In the genomic region with DNA sequence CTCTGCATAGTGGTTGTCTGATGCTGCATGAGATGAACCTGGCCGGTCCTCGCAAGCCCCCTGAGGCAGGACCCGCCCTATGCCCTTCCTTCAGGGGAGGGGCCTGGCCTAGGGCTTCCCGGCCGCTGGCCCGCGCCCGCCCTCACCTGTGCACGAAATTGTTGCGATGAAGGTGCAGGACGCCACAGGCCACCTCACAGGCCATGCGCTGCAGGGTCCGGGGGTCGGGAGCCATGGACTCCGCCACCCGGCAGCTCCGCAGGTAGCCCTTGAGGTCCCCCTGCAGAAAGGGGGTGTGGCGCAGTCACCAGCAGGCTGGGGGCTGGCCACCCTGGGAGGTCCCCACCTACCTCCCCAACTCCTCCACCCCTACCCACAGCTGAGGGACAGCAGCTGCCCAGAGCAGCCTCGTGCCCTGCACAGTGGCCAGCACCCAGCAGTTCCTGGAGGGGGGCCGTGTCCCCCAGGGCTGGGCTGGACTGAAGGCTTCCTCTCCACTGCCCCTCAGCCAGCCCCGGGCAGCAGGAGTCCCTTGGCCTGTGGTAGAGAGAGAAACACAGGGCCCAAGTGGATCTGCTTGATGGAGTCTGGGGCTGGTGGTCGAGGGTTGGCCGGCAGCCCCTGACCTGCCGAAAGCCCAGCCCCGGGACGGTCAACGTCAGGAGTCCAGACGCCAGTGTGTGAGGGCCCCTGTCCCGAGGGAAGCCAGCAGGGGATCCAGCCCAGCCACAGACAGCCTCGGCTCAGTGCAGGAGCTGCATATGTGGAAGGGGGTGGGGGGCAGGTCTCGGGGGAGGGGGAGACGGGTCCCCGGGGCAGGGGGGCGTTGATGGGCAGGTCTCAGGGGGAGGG, we compare ENCODE assay signal across 21 cellular contexts. TPM values are rescaled to one million over a fixed set of nuclear protein-coding genes. Genes with fewer than 3 reads are reported as not detected.
DNase-seq lines count a peak whose midpoint lies in the region; ATAC-seq and TF ChIP-seq lines count a peak whose summit lies in the region.
"Had no signal": no experiment of that assay in that cellular context is flagged by ENCODE, and none has a peak within 500 bp of the region (broad histone marks: within the 10 kb centered on the region; RNA-seq: fewer than 3 reads in every experiment).

No MANE protein-coding gene starts in this region.

- H3K27me3 Mint-ChIP-seq in type B pancreatic cell, result no peaks in the 10 kb centered on the region

- no peaks in the 10 kb centered on the region for H3K36me3 Mint-ChIP-seq in type B pancreatic cell

- no peak for ATAC-seq in HG03045 (IDR thresholded peaks at IDR 0.05; ENCODE audit: unreplicated experiment)
- ATAC-seq: HCT116 had no signal

- peaks cover 4% of the 10 kb centered on the region; the same call in 1 of the 2 replicates for H3K36me3 ChIP-seq in SJCRH30

- peaks cover 16% of the 10 kb centered on the region for H3K4me1 ChIP-seq in SJCRH30

- TF ChIP-seq POLR2A in lower leg skin (IDR thresholded peaks at IDR 0.05), result no peak

- no peak for TF ChIP-seq CTCF in type B pancreatic cell (conservative IDR thresholded peaks at IDR 0.05)
- no peak for TF ChIP-seq CTCF in lower leg skin (IDR thresholded peaks at IDR 0.05)

- H3K4me3 ChIP-seq in SJCRH30, result no peak overlapping the region
- H3K4me3 ChIP-seq in lower leg skin (ENCODE audit: low read depth, poor library complexity, severe bottlenecking), result no peak overlapping the region

- no peaks in the 10 kb centered on the region for H3K4me1 Mint-ChIP-seq in type B pancreatic cell (ENCODE audit: unreplicated experiment)
- H3K4me1 Mint-ChIP-seq: CD14-positive monocyte had no signal

- no peaks in the 10 kb centered on the region for H3K9me3 ChIP-seq in SJCRH30 (replicated peaks)

- 53 to 56% methylated on average over 23 to 29 of the region's 34 CpGs for WGBS in lower leg skin, 2 donors

- no peaks in the 10 kb centered on the region for H3K27me3 ChIP-seq in SJCRH30

- intact Hi-C loops in lower leg skin (cut with DNase I; ENCODE audit: low total_unique reads), result no loop called here

- DNase-seq in Ammon's horn (ENCODE audit: low spot score), result peak; percentile 79
- DNase-seq in SJCRH30, result peak; percentile 65 to 72
- peak in 26 of 51 donors; percentile 20 to 68 (median 53) for DNase-seq in hypothalamus (lab: John Stamatoyannopoulos, UW)
- DNase-seq in putamen (ENCODE audit: low spot score), result peak; percentile 84
- no peak for DNase-seq in type B pancreatic cell (ENCODE audit: extremely low spot score, unreplicated experiment)
- no peak for DNase-seq in lower leg skin (ENCODE audit: low spot score in 2 of 2)
- no peak for DNase-seq in NCI-H1930 (lab: John Stamatoyannopoulos, UW)
- DNase-seq: 8988T; COR-L47; EL; KBM-7; NCI-H1048; NCI-H146; NCI-H2107; NCI-H226; NCI-H526; NK-92 treated with Interleukin-12 subunit alpha and Interleukin-12 subunit beta, amount 100 ng/mL, for 24 hours had no signal

- no peak overlapping the region for H3K27ac Mint-ChIP-seq in type B pancreatic cell
- H3K27ac Mint-ChIP-seq: CD14-positive monocyte had no signal

- no peaks in the 10 kb centered on the region for H3K9me3 Mint-ChIP-seq in type B pancreatic cell

- peak overlapping the region; percentile 70 for H3K27ac ChIP-seq in SJCRH30

- H3K4me3 Mint-ChIP-seq in type B pancreatic cell, result no peak overlapping the region
- H3K4me3 Mint-ChIP-seq: CD14-positive monocyte had no signal

RNA-seq across cellular contexts. Expression of a gene that starts 38.8 kb away (rescaled TPM):
- 0.43 and 0.61 TPM in 2 replicates for total RNA-seq in SJCRH30 (2014; rRNA removed; shearing (Covaris generic))
- 0.21 TPM in 1 of 2 replicates, not detected in the other for total RNA-seq in type B pancreatic cell (ENCODE audit: low replicate concordance)
- total RNA-seq in lower leg skin, result not detected
- total RNA-seq: HT1080 had no signal

RNA-seq across cellular contexts. Expression of a gene that starts 39.5 kb away (rescaled TPM):
- total RNA-seq in SJCRH30 (2014; rRNA removed; shearing (Covaris generic)), result 24.0 and 24.2 TPM in 2 replicates
- 4.6 and 6.4 TPM in 2 replicates for total RNA-seq in type B pancreatic cell (ENCODE audit: low replicate concordance)
- 1 to 10 TPM in 3 of 4 donors, under 1 TPM in 1; 0.81 to 3.5 (median 2.2) TPM for total RNA-seq in lower leg skin

Comparison
In these comparisons a context has a peak if more than half of its experiments do, and no peak if none do; other contexts are left out.
1. DNase-seq: peak in Ammon's horn (single experiment), SJCRH30 (2 of 2), hypothalamus (26 of 51) and putamen (single experiment); none in type B pancreatic cell (single experiment), lower leg skin (0 of 2) and NCI-H1930 (0 of 2).